Comparison of ENCODE assay signal across 22 cellular contexts in the genomic region with DNA sequence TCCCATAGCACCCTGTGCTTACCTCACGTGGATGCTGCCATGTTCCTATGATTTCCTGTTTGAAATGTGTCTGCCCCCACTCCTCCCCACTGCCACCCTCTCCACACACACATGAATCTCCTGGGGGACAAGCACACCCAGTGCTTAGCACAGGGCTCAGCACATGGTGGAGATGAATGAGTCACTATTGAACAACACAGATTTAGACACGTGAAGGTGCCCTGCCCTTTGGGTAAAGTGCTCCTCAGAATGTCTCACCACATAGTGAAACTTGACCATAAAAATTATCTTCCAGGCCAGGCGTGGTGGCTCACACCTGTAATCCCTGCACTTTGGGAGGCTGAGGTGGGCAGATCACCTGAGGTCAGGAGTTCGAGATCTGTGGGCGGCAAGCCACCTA.
"Had no signal": no experiment of that assay in that cellular context is flagged by ENCODE, and none has a peak within 500 bp of the region (broad histone marks: within the 10 kb centered on the region; RNA-seq: fewer than 3 reads in every experiment).

No MANE protein-coding gene starts in this region.

- H2AFZ ChIP-seq: parathyroid adenoma had no signal

- H3K36me3 ChIP-seq: gastrocnemius medialis, left lung, right lobe of liver, suprapubic skin, thyroid gland, vagina had no signal

- H3K36me3 Mint-ChIP-seq: natural killer cell treated with Interleukin-12 subunit alpha and Interleukin-12 subunit beta and Interleukin-15 and Interleukin-18, amount 100 ng/mL, for 72 hours had no signal

- H3K27ac ChIP-seq: dorsolateral prefrontal cortex, gastrocnemius medialis, left lung, parathyroid adenoma, right lobe of liver, suprapubic skin, thyroid gland, vagina had no signal

- H3K4me3 ChIP-seq: dorsolateral prefrontal cortex, gastrocnemius medialis, left lung, right lobe of liver, smooth muscle cell, suprapubic skin, thyroid gland, vagina had no signal

- H3K27ac Mint-ChIP-seq: endodermal cell; natural killer cell treated with Interleukin-12 subunit alpha and Interleukin-12 subunit beta and Interleukin-15 and Interleukin-18, amount 100 ng/mL, for 72 hours; progenitor cell of endocrine pancreas; stimulated activated naive CD8-positive, alpha-beta T cell treated with anti-CD3 and anti-CD28 coated beads, Interleukin-15, amount 100 ng/mL, for 72 hours had no signal

- H3K9ac ChIP-seq: parathyroid adenoma had no signal

- H3K4me3 Mint-ChIP-seq: endodermal cell; naive B cell; natural killer cell treated with Interleukin-12 subunit alpha and Interleukin-12 subunit beta and Interleukin-15 and Interleukin-18, amount 100 ng/mL, for 72 hours; neural crest cell; stimulated activated naive CD8-positive, alpha-beta T cell treated with anti-CD3 and anti-CD28 coated beads, Interleukin-15, amount 100 ng/mL, for 72 hours had no signal

- H3K9me3 ChIP-seq: gastrocnemius medialis, left lung, right lobe of liver, suprapubic skin, thyroid gland, vagina had no signal

- ATAC-seq: gastrocnemius medialis; left lung; natural killer cell treated with Interleukin-12 subunit alpha and Interleukin-12 subunit beta and Interleukin-15 and Interleukin-18, amount 100 ng/mL, for 72 hours; stimulated activated naive CD8-positive, alpha-beta T cell treated with anti-CD3 and anti-CD28 coated beads, Interleukin-15, amount 100 ng/mL, for 72 hours had no signal

- H3K9me3 Mint-ChIP-seq: natural killer cell treated with Interleukin-12 subunit alpha and Interleukin-12 subunit beta and Interleukin-15 and Interleukin-18, amount 100 ng/mL, for 72 hours; stimulated activated naive CD8-positive, alpha-beta T cell treated with anti-CD3 and anti-CD28 coated beads, Interleukin-15, amount 100 ng/mL, for 72 hours had no signal

- H3K27me3 Mint-ChIP-seq: progenitor cell of endocrine pancreas; stimulated activated naive CD8-positive, alpha-beta T cell treated with anti-CD3 and anti-CD28 coated beads, Interleukin-15, amount 100 ng/mL, for 72 hours had no signal

- DNase-seq: effector CD8-positive, alpha-beta T cell; gastrocnemius medialis; kidney; left lung; naive B cell; stimulated activated CD4-positive, alpha-beta T cell treated with anti-CD3 and anti-CD28 coated beads, Interleukin-12 subunit alpha, Interleukin-12 subunit beta, amount 100 ng/mL, for 4 hours; stimulated activated CD4-positive, alpha-beta T cell treated with anti-CD3 and anti-CD28 coated beads, Interleukin-4, amount 100 ng/mL, for 1 hour; stimulated activated naive CD4-positive, alpha-beta T cell; stimulated activated naive CD8-positive, alpha-beta T cell treated with anti-CD3 and anti-CD28 coated beads, Interleukin-15, amount 100 ng/mL, for 72 hours had no signal

- H3K27me3 ChIP-seq: dorsolateral prefrontal cortex, gastrocnemius medialis, left lung, right lobe of liver, suprapubic skin, thyroid gland, vagina had no signal

- FAIRE-seq: colon, endothelial cell of umbilical vein, kidney had no signal

- H3K4me1 ChIP-seq: gastrocnemius medialis, parathyroid adenoma, right lobe of liver, suprapubic skin, thyroid gland, vagina had no signal

- H3K4me2 ChIP-seq: smooth muscle cell had no signal

- H3K4me1 Mint-ChIP-seq: stimulated activated naive CD8-positive, alpha-beta T cell treated with anti-CD3 and anti-CD28 coated beads, Interleukin-15, amount 100 ng/mL, for 72 hours had no signal
